2 cellular contexts compared by ENCODE assay signal in the genomic region with DNA sequence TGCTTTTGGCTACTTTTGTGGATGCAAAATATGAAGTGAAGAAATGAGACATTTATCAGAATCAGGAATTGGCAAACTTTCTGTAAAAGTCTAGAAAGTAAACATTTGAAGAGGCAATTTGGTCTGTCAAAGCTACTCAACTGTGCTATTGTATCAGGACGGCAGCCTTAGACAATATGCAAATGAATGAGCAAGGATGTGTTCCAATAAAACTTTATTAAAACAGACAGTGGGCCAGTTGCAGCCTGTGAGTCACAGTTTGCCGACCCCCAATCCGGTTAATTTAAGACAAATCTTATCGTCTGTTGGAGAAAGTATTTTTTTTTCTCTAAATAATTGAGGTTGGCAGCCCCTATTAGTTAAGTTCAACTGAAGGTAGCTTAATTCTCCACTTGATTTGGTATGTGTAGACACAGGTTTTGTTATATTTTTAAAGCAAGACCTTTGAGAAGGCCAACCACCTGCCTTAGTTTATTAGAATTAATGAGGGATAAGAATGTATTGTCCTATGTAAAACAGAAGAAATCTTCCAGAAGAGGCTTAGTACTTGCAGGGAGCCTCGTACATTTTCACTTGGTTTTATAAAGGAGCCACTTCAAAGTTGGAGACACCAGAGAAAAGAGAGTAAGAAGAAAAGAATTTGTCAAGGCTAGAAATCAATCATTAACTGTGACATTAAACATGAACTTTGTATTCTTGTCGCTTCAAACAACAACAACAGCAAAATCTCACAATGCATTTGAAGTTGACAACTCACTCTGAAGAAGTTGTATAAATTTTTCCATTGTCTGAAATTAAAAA.
TF ChIP-seq lines count a peak whose summit lies in the region.

No MANE protein-coding gene starts in this region.

TF ChIP-seq in K562, 482 proteins besides CTCF, POLR2A, EP300 and RAD21 (continued from another document):
- TF ChIP-seq, protein P1, sequence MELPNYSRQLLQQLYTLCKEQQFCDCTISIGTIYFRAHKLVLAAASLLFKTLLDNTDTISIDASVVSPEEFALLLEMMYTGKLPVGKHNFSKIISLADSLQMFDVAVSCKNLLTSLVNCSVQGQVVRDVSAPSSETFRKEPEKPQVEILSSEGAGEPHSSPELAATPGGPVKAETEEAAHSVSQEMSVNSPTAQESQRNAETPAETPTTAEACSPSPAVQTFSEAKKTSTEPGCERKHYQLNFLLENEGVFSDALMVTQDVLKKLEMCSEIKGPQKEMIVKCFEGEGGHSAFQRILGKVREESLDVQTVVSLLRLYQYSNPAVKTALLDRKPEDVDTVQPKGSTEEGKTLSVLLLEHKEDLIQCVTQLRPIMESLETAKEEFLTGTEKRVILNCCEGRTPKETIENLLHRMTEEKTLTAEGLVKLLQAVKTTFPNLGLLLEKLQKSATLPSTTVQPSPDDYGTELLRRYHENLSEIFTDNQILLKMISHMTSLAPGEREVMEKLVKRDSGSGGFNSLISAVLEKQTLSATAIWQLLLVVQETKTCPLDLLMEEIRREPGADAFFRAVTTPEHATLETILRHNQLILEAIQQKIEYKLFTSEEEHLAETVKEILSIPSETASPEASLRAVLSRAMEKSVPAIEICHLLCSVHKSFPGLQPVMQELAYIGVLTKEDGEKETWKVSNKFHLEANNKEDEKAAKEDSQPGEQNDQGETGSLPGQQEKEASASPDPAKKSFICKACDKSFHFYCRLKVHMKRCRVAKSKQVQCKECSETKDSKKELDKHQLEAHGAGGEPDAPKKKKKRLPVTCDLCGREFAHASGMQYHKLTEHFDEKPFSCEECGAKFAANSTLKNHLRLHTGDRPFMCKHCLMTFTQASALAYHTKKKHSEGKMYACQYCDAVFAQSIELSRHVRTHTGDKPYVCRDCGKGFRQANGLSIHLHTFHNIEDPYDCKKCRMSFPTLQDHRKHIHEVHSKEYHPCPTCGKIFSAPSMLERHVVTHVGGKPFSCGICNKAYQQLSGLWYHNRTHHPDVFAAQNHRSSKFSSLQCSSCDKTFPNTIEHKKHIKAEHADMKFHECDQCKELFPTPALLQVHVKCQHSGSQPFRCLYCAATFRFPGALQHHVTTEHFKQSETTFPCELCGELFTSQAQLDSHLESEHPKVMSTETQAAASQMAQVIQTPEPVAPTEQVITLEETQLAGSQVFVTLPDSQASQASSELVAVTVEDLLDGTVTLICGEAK (IDR thresholded peaks at IDR 0.05), result peak; percentile 98
- TF ChIP-seq, protein P1 (CRISPR knock-in tag; IDR thresholded peaks at IDR 0.05), result peak; percentile 98
TF ChIP-seq in K562: peak in this region for 2.

TF ChIP-seq in HepG2, 621 proteins besides CTCF, POLR2A, EP300 and RAD21 (continued from another document and continues in another):
- TF ChIP-seq, protein P2, sequence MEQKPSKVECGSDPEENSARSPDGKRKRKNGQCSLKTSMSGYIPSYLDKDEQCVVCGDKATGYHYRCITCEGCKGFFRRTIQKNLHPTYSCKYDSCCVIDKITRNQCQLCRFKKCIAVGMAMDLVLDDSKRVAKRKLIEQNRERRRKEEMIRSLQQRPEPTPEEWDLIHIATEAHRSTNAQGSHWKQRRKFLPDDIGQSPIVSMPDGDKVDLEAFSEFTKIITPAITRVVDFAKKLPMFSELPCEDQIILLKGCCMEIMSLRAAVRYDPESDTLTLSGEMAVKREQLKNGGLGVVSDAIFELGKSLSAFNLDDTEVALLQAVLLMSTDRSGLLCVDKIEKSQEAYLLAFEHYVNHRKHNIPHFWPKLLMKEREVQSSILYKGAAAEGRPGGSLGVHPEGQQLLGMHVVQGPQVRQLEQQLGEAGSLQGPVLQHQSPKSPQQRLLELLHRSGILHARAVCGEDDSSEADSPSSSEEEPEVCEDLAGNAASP (CRISPR knock-in tag; IDR thresholded peaks at IDR 0.05; ENCODE audit: borderline replicate concordance), result peak; percentile 18; the same call in 1 of the 2 replicates
- TF ChIP-seq, protein P3, sequence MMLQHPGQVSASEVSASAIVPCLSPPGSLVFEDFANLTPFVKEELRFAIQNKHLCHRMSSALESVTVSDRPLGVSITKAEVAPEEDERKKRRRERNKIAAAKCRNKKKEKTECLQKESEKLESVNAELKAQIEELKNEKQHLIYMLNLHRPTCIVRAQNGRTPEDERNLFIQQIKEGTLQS (CRISPR knock-in tag; IDR thresholded peaks at IDR 0.05), result no peak
- TF ChIP-seq KLF15 (CRISPR knock-in tag; IDR thresholded peaks at IDR 0.05; ENCODE audit: borderline replicate concordance) (no peak), MXD4 (CRISPR knock-in tag; IDR thresholded peaks at IDR 0.05) (no peak), NFYB (CRISPR knock-in tag; IDR thresholded peaks at IDR 0.05) (no peak), ZNF143 (CRISPR knock-in tag; IDR thresholded peaks at IDR 0.05) (no peak), ATM (IDR thresholded peaks at IDR 0.05; ENCODE audit: borderline replicate concordance) (no peak), SRF (IDR thresholded peaks at IDR 0.05; ENCODE audit: low read depth, low read length) (no peak), TMF1 (CRISPR knock-in tag; IDR thresholded peaks at IDR 0.05; ENCODE audit: low read depth) (no peak), MTA1 (CRISPR knock-in tag; IDR thresholded peaks at IDR 0.05; ENCODE audit: borderline replicate concordance) (no peak), ZNF460 (CRISPR knock-in tag; IDR thresholded peaks at IDR 0.05; ENCODE audit: borderline replicate concordance) (no peak), ZNF225 (CRISPR knock-in tag; IDR thresholded peaks at IDR 0.05) (no peak), ZNF713 (CRISPR knock-in tag; IDR thresholded peaks at IDR 0.05) (no peak), ZNF644 (CRISPR knock-in tag; IDR thresholded peaks at IDR 0.05; ENCODE audit: low read depth) (0 out of 2 replicates have a peak, but pooled peaks have one; percentile 38), HNRNPL (IDR thresholded peaks at IDR 0.05; ENCODE audit: low read depth, low read length) (no peak), ZNF20 (CRISPR knock-in tag; IDR thresholded peaks at IDR 0.05) (no peak), HOXD1 (CRISPR knock-in tag; IDR thresholded peaks at IDR 0.05) (no peak), MED1 (CRISPR knock-in tag; IDR thresholded peaks at IDR 0.05) (peak; percentile 64), PTBP1 (IDR thresholded peaks at IDR 0.05; ENCODE audit: low read depth, low read length, poor library complexity, severe bottlenecking) (no peak), ZNF781 (CRISPR knock-in tag; IDR thresholded peaks at IDR 0.05; ENCODE audit: borderline replicate concordance, not compliant biosample characterization) (no peak)
- TF ChIP-seq, protein P4, sequence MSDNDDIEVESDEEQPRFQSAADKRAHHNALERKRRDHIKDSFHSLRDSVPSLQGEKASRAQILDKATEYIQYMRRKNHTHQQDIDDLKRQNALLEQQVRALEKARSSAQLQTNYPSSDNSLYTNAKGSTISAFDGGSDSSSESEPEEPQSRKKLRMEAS (IDR thresholded peaks at IDR 0.05), result no peak
- TF ChIP-seq, protein P5, sequence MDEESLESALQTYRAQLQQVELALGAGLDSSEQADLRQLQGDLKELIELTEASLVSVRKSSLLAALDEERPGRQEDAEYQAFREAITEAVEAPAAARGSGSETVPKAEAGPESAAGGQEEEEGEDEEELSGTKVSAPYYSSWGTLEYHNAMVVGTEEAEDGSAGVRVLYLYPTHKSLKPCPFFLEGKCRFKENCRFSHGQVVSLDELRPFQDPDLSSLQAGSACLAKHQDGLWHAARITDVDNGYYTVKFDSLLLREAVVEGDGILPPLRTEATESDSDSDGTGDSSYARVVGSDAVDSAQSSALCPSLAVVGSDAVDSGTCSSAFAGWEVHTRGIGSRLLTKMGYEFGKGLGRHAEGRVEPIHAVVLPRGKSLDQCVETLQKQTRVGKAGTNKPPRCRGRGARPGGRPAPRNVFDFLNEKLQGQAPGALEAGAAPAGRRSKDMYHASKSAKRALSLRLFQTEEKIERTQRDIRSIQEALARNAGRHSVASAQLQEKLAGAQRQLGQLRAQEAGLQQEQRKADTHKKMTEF (CRISPR knock-in tag; IDR thresholded peaks at IDR 0.05), result peak; percentile 24; the same call in 1 of the 2 replicates
- TF ChIP-seq, protein P6, sequence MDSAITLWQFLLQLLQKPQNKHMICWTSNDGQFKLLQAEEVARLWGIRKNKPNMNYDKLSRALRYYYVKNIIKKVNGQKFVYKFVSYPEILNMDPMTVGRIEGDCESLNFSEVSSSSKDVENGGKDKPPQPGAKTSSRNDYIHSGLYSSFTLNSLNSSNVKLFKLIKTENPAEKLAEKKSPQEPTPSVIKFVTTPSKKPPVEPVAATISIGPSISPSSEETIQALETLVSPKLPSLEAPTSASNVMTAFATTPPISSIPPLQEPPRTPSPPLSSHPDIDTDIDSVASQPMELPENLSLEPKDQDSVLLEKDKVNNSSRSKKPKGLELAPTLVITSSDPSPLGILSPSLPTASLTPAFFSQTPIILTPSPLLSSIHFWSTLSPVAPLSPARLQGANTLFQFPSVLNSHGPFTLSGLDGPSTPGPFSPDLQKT (CRISPR knock-in tag; IDR thresholded peaks at IDR 0.05; ENCODE audit: borderline replicate concordance), result no peak
- TF ChIP-seq, protein P7, sequence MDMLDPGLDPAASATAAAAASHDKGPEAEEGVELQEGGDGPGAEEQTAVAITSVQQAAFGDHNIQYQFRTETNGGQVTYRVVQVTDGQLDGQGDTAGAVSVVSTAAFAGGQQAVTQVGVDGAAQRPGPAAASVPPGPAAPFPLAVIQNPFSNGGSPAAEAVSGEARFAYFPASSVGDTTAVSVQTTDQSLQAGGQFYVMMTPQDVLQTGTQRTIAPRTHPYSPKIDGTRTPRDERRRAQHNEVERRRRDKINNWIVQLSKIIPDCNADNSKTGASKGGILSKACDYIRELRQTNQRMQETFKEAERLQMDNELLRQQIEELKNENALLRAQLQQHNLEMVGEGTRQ (IDR thresholded peaks at IDR 0.05; ENCODE audit: low read depth, low read length), result no peak
- TF ChIP-seq, protein P7 (CRISPR knock-in tag; IDR thresholded peaks at IDR 0.05; ENCODE audit: borderline replicate concordance), result no peak
- TF ChIP-seq, protein P8, sequence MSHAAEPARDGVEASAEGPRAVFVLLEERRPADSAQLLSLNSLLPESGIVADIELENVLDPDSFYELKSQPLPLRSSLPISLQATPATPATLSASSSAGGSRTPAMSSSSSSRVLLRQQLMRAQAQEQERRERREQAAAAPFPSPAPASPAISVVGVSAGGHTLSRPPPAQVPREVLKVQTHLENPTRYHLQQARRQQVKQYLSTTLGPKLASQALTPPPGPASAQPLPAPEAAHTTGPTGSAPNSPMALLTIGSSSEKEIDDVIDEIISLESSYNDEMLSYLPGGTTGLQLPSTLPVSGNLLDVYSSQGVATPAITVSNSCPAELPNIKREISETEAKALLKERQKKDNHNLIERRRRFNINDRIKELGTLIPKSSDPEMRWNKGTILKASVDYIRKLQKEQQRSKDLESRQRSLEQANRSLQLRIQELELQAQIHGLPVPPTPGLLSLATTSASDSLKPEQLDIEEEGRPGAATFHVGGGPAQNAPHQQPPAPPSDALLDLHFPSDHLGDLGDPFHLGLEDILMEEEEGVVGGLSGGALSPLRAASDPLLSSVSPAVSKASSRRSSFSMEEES (CRISPR knock-in tag; IDR thresholded peaks at IDR 0.05), result peak; percentile 43; the same call in 1 of the 2 replicates
- TF ChIP-seq, protein P9, sequence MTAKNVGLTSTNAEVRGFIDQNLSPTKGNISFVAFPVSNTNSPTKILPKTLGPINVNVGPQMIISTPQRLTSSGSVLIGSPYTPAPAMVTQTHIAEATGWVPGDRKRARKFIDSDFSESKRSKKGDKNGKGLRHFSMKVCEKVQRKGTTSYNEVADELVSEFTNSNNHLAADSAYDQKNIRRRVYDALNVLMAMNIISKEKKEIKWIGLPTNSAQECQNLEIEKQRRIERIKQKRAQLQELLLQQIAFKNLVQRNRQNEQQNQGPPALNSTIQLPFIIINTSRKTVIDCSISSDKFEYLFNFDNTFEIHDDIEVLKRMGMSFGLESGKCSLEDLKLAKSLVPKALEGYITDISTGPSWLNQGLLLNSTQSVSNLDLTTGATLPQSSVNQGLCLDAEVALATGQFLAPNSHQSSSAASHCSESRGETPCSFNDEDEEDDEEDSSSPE (CRISPR knock-in tag; IDR thresholded peaks at IDR 0.05), result no peak
- TF ChIP-seq, protein P10, sequence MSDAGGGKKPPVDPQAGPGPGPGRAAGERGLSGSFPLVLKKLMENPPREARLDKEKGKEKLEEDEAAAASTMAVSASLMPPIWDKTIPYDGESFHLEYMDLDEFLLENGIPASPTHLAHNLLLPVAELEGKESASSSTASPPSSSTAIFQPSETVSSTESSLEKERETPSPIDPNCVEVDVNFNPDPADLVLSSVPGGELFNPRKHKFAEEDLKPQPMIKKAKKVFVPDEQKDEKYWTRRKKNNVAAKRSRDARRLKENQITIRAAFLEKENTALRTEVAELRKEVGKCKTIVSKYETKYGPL (CRISPR knock-in tag; IDR thresholded peaks at IDR 0.05), result no peak
